10 cellular contexts compared by ENCODE assay signal in genomic region chr2:46029332-46029811, GRCh38.
A peak's percentile ranks its signal among the peaks of the same experiment; 100 is the strongest.
DNase-seq lines count a peak whose midpoint lies in the region; ATAC-seq and TF ChIP-seq lines count a peak whose summit lies in the region.
"Had no signal": no experiment of that assay in that cellular context is flagged by ENCODE, and none has a peak within 500 bp of the region (broad histone marks: within the 10 kb centered on the region; RNA-seq: fewer than 3 reads in every experiment).

No MANE protein-coding gene starts in this region.

- intact Hi-C loops in aorta (cut with DNase I), result no loop called here

- H3K27me3 ChIP-seq in aorta (ENCODE audit: control insufficient read depth in 1 of 2, insufficient read depth in 2 of 2, low read length in 1 of 2), result no peaks in the 10 kb centered on the region
- no peaks in the 10 kb centered on the region for H3K27me3 ChIP-seq in effector memory CD4-positive, alpha-beta T cell (replicated peaks; ENCODE audit: control insufficient read depth, insufficient read depth, low read length, poor library complexity, severe bottlenecking)

- no peak overlapping the region for H3K27ac ChIP-seq in aorta (ENCODE audit: low read depth in 1 of 2, low read length in 2 of 2)
- no peak overlapping the region for H3K27ac ChIP-seq in effector memory CD4-positive, alpha-beta T cell (ENCODE audit: insufficient read depth, low read length, poor library complexity, severe bottlenecking)

- ATAC-seq in aorta (ENCODE audit: low FRiP score), result no peak
- ATAC-seq in omental fat pad (ENCODE audit: low FRiP score), result no peak
- ATAC-seq: stimulated activated naive CD8-positive, alpha-beta T cell treated with anti-CD3 and anti-CD28 coated beads, Interleukin-15, Interleukin-2, amounts not matched to agents 100 U/mL and 50 U/mL, for 24 hours had no signal

- no peak overlapping the region for H3K4me3 ChIP-seq in NB4 (ENCODE audit: low read depth, low read length)
- no peak overlapping the region for H3K4me3 ChIP-seq in aorta (ENCODE audit: low read length in 2 of 2)
- H3K4me3 ChIP-seq in effector memory CD4-positive, alpha-beta T cell (ENCODE audit: insufficient read depth, low read depth, low read length, poor library complexity, severe bottlenecking), result no peak overlapping the region
- H3K4me3 ChIP-seq: prostate gland had no signal

- no peaks in the 10 kb centered on the region for H3K4me1 ChIP-seq in aorta (ENCODE audit: control insufficient read depth in 1 of 2, insufficient read depth in 2 of 2, low read length in 2 of 2)
- no peaks in the 10 kb centered on the region for H3K4me1 ChIP-seq in effector memory CD4-positive, alpha-beta T cell (ENCODE audit: control insufficient read depth, insufficient read depth, low read length, poor library complexity, severe bottlenecking)

- H3K36me3 ChIP-seq in aorta (ENCODE audit: control insufficient read depth in 1 of 2, insufficient read depth in 2 of 2, low read length in 1 of 2), result no peaks in the 10 kb centered on the region
- no peaks in the 10 kb centered on the region for H3K36me3 ChIP-seq in effector memory CD4-positive, alpha-beta T cell (ENCODE audit: control insufficient read depth, insufficient read depth, low read length)
- H3K36me3 ChIP-seq: prostate gland had no signal

- TF ChIP-seq POLR2A in NB4 (IDR thresholded peaks at IDR 0.05; ENCODE audit: extremely low read depth, insufficient read length), result no peak

- no peaks in the 10 kb centered on the region for H3K9me3 ChIP-seq in aorta (ENCODE audit: control insufficient read depth, low read length)
- H3K9me3 ChIP-seq in effector memory CD4-positive, alpha-beta T cell (ENCODE audit: control insufficient read depth, low read length), result no peaks in the 10 kb centered on the region
- H3K9me3 ChIP-seq: prostate gland had no signal

- 35 to 41% methylated on average over 5 of the region's 5 CpGs for WGBS in aorta, 2 donors

- DNase-seq in EH (ENCODE audit: low read depth), result peak; percentile 78
- DNase-seq in NB4 (ENCODE audit: low read depth), result no peak
- DNase-seq in dermis blood vessel endothelial cell, result peak; percentile 95
- DNase-seq in lung microvascular endothelial cell (ENCODE audit: low read depth in 2 of 2), result peak; percentile 58 to 97
- DNase-seq in activated CD8-positive, alpha-beta memory T cell treated with anti-CD3 and anti-CD28 coated beads for 24 hours, result no peak
- no peak for DNase-seq in aorta
- no peak for DNase-seq in omental fat pad (ENCODE audit: low spot score)
- no peak for DNase-seq in effector memory CD4-positive, alpha-beta T cell
- DNase-seq: stimulated activated naive CD8-positive, alpha-beta T cell treated with anti-CD3 and anti-CD28 coated beads, Interleukin-15, Interleukin-2, amounts not matched to agents 100 U/mL and 50 U/mL, for 24 hours had no signal

- TF ChIP-seq CTCF in NB4 (IDR thresholded peaks at IDR 0.05; ENCODE audit: low read depth, low read length), result peak; percentile 20
- no peak for TF ChIP-seq CTCF in omental fat pad (IDR thresholded peaks at IDR 0.05)

Comparison
In these comparisons a context has a peak if more than half of its experiments do, and no peak if none do; other contexts are left out.
1. DNase-seq: peak in EH (single experiment), dermis blood vessel endothelial cell (single experiment) and lung microvascular endothelial cell (2 of 2); none in NB4 (single experiment), activated CD8-positive, alpha-beta memory T cell treated with anti-CD3 and anti-CD28 coated beads for 24 hours (single experiment), aorta (0 of 2), omental fat pad (single experiment) and effector memory CD4-positive, alpha-beta T cell (0 of 3).